Comparison of ENCODE assay signal across 16 cellular contexts in the genomic region with DNA sequence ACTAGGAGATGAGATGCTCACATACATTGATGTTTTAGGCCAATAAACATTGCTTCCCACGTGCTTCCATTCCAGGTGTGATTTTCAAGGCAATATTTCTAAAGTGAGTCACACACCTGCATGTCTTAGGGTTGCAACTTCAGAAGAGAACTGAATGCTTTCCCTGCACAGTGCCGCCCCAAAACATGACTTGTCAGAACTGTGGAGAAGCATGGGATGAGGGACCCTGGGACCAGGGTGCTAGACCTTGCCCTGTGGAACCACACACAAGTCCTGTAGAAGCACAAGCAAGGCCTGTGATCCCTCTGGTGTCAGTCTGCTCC. TPM values are rescaled to one million over a fixed set of nuclear protein-coding genes. Genes with fewer than 3 reads are reported as not detected.
DNase-seq lines count a peak whose midpoint lies in the region; ATAC-seq and TF ChIP-seq lines count a peak whose summit lies in the region.
"Not testable (repeated sequence)": the region's sequence is repeated elsewhere in the genome, so short reads cannot be mapped to it uniquely, and the experiment has no call there.
"Had no signal": no experiment of that assay in that cellular context is flagged by ENCODE, and none has a peak within 500 bp of the region (broad histone marks: within the 10 kb centered on the region; RNA-seq: fewer than 3 reads in every experiment).

No MANE protein-coding gene starts in this region.

- not testable (repeated sequence) for H3K27ac ChIP-seq in endodermal cell (ENCODE audit: low read depth, low read length)
- H3K27ac ChIP-seq in gastroesophageal sphincter = peak overlapping the region; percentile 16 to 99 (median 97)
- peak overlapping the region; percentile 1 for H3K27ac ChIP-seq in mesenchymal stem cell (ENCODE audit: low read length, poor library complexity, severe bottlenecking)
- H3K27ac ChIP-seq in thoracic aorta = peak overlapping the region; percentile 47 to 100

- not testable (repeated sequence) for H3K27me3 Mint-ChIP-seq in brain, progenitor cell of endocrine pancreas
- peaks cover 14% of the 10 kb centered on the region for H3K27me3 Mint-ChIP-seq in endodermal cell (ENCODE audit: insufficient read depth)

- peaks cover 14% of the 10 kb centered on the region for H3K79me1 ChIP-seq in mesenchymal stem cell (replicated peaks; ENCODE audit: low read length, poor library complexity, severe bottlenecking)

- TF ChIP-seq POLR2A in gastroesophageal sphincter (IDR thresholded peaks at IDR 0.05) = not testable (repeated sequence)

- not testable (repeated sequence) for H2BK5ac ChIP-seq in mesenchymal stem cell (ENCODE audit: low read depth, low read length, poor library complexity, severe bottlenecking)

- H3K23ac ChIP-seq in mesenchymal stem cell (ENCODE audit: low read length in 2 of 2) = not testable (repeated sequence)

- H3K36me3 ChIP-seq in Loucy (ENCODE audit: insufficient read depth, low read length); endodermal cell (ENCODE audit: control insufficient read depth, insufficient read depth, low read length): not testable (repeated sequence)
- peaks cover 0 to 39% of the 10 kb centered on the region in 2 donors for H3K36me3 ChIP-seq in gastroesophageal sphincter
- H3K36me3 ChIP-seq in mesenchymal stem cell (ENCODE audit: control insufficient read depth in 1 of 2, insufficient read depth in 2 of 2, low read depth in 1 of 2, low read length in 2 of 2) = peaks cover 38 to 47% of the 10 kb centered on the region in 2 experiments
- peaks cover 16% of the 10 kb centered on the region for H3K36me3 ChIP-seq in thoracic aorta

- not testable (repeated sequence) for H3K36me3 Mint-ChIP-seq in brain; progenitor cell of endocrine pancreas (ENCODE audit: insufficient read depth)
- peaks cover 22% of the 10 kb centered on the region for H3K36me3 Mint-ChIP-seq in endodermal cell (ENCODE audit: low read depth)

- H3K4me1 Mint-ChIP-seq in brain (peaks cover 27% of the 10 kb centered on the region), endodermal cell (peaks cover 14% of the 10 kb centered on the region), progenitor cell of endocrine pancreas (ENCODE audit: low read depth) (peaks cover 14% of the 10 kb centered on the region)

- H4K8ac ChIP-seq in mesenchymal stem cell (ENCODE audit: low read length) = not testable (repeated sequence)

- H3K9me2 ChIP-seq in Loucy (replicated peaks; ENCODE audit: low read depth, low read length) = not testable (repeated sequence)

- H3K4me1 ChIP-seq in Loucy (ENCODE audit: insufficient read depth, low read length, poor library complexity, severe bottlenecking) = peaks cover 25% of the 10 kb centered on the region
- not testable (repeated sequence) for H3K4me1 ChIP-seq in endodermal cell (ENCODE audit: control insufficient read depth, insufficient read depth, low read length)
- H3K4me1 ChIP-seq in gastroesophageal sphincter = peaks cover 0 to 62% (median 24%) of the 10 kb centered on the region in 3 donors
- peaks cover 51% of the 10 kb centered on the region for H3K4me1 ChIP-seq in mesenchymal stem cell (ENCODE audit: control insufficient read depth, insufficient read depth, low read depth, low read length)
- peaks cover 19 to 29% of the 10 kb centered on the region in 2 donors for H3K4me1 ChIP-seq in thoracic aorta (ENCODE audit: control insufficient read depth in 1 of 2, low read depth in 2 of 2)

- H3K9me3 Mint-ChIP-seq in brain; endodermal cell; progenitor cell of endocrine pancreas (ENCODE audit: low read depth): not testable (repeated sequence)

- TF ChIP-seq CTCF in Loucy (conservative IDR thresholded peaks at IDR 0.05; ENCODE audit: low read length); brain (conservative IDR thresholded peaks at IDR 0.05); endodermal cell (conservative IDR thresholded peaks at IDR 0.05); gastroesophageal sphincter (IDR thresholded peaks at IDR 0.05); progenitor cell of endocrine pancreas (IDR thresholded peaks at IDR 0.05; ENCODE audit: unreplicated experiment); thoracic aorta (IDR thresholded peaks at IDR 0.05): not testable (repeated sequence)

- peak overlapping the region; percentile 37 to 58 for H3K18ac ChIP-seq in mesenchymal stem cell (ENCODE audit: low read depth in 1 of 2, low read length in 2 of 2)

- H4K20me1 ChIP-seq in Loucy (ENCODE audit: insufficient read depth, low read length, poor library complexity, severe bottlenecking) = not testable (repeated sequence)

- H3K27ac Mint-ChIP-seq in brain = peak overlapping the region in 2 of 5 experiments; percentile 91 to 94
- H3K27ac Mint-ChIP-seq in endodermal cell, progenitor cell of endocrine pancreas: not testable (repeated sequence)

- H3K4me3 Mint-ChIP-seq in brain (peak overlapping the region; percentile 89 to 96 (median 92)), endodermal cell (peak overlapping the region; percentile 74), progenitor cell of endocrine pancreas (ENCODE audit: low read depth) (peak overlapping the region; percentile 87)

- H2AK5ac ChIP-seq in mesenchymal stem cell (ENCODE audit: low read length, severe bottlenecking) = not testable (repeated sequence)

- not testable (repeated sequence) for H3K9me3 ChIP-seq in Loucy (ENCODE audit: insufficient read depth, low read depth, low read length); endodermal cell (ENCODE audit: control insufficient read depth, low read length); gastroesophageal sphincter; mesenchymal stem cell (ENCODE audit: control insufficient read depth, low read length); thoracic aorta

- not testable (repeated sequence) for H3K27me3 ChIP-seq in Loucy (ENCODE audit: insufficient read depth, low read length, poor library complexity, severe bottlenecking); endodermal cell (ENCODE audit: control insufficient read depth, insufficient read depth, low read length, poor library complexity, severe bottlenecking); gastroesophageal sphincter; mesenchymal stem cell (ENCODE audit: control insufficient read depth in 1 of 2, insufficient read depth in 1 of 2, low read length in 2 of 2); thoracic aorta (replicated peaks; ENCODE audit: insufficient read depth)

- not testable (repeated sequence) for H2BK120ac ChIP-seq in mesenchymal stem cell (ENCODE audit: low read depth, low read length)

- peak overlapping the region; percentile 74 for H3K4me2 ChIP-seq in Loucy (ENCODE audit: low read depth, low read length, poor library complexity, severe bottlenecking)
- peak overlapping the region; percentile 84 for H3K4me2 ChIP-seq in mesenchymal stem cell (ENCODE audit: low read length, poor library complexity, severe bottlenecking)

- not testable (repeated sequence) for H4K91ac ChIP-seq in mesenchymal stem cell (ENCODE audit: low read length)

- not testable (repeated sequence) for DNase-seq in endodermal cell; mesenchymal stem cell; progenitor cell of endocrine pancreas (ENCODE audit: low spot score, unreplicated experiment); thoracic aorta (ENCODE audit: low spot score)

- H3K79me2 ChIP-seq in Loucy (ENCODE audit: insufficient read depth, low read length) = not testable (repeated sequence)

- H3K9ac ChIP-seq in Loucy (ENCODE audit: low read depth, low read length, poor library complexity, severe bottlenecking) (peak overlapping the region; percentile 88), mesenchymal stem cell (ENCODE audit: low read length) (peak overlapping the region; percentile 92)
- H3K9ac ChIP-seq in endodermal cell (ENCODE audit: extremely low read depth, low read length, poor library complexity, severe bottlenecking) = not testable (repeated sequence)

- H3K4ac ChIP-seq in mesenchymal stem cell (ENCODE audit: low read depth in 1 of 2, low read length in 2 of 2) = not testable (repeated sequence)

- 93% methylated on average over 1 of the region's 2 CpGs; no CpG with 5 or more reads in 1 of the 2 experiments for WGBS in endodermal cell (ENCODE audit: insufficient coverage in 1 of 2, insufficient read length in 1 of 2), 2 experiments
- WGBS in gastroesophageal sphincter (ENCODE audit: low coverage in 1 of 2), 2 donors = no CpG with 5 or more reads among the region's 2 CpGs
- 78% methylated on average over 1 of the region's 2 CpGs for WGBS in mesenchymal stem cell

- not testable (repeated sequence) for H2BK12ac ChIP-seq in mesenchymal stem cell (ENCODE audit: low read length in 2 of 2)

- not testable (repeated sequence) for H3K4me3 ChIP-seq in Loucy (ENCODE audit: low read length, poor library complexity, severe bottlenecking); endodermal cell (ENCODE audit: low read length)
- H3K4me3 ChIP-seq in gastroesophageal sphincter (peak overlapping the region; percentile 58 to 99), mesenchymal stem cell (ENCODE audit: insufficient read depth in 1 of 2, low read depth in 1 of 2, low read length in 2 of 2) (peak overlapping the region; percentile 18 to 92), thoracic aorta (peak overlapping the region; percentile 99)

- ATAC-seq in gastroesophageal sphincter; thoracic aorta (ENCODE audit: insufficient number of reproducible peaks, low FRiP score, low read depth): not testable (repeated sequence)

- H3F3A ChIP-seq in Loucy (ENCODE audit: low read depth) = not testable (repeated sequence)

- H2BK15ac ChIP-seq in mesenchymal stem cell (ENCODE audit: low read depth, poor library complexity, severe bottlenecking) = not testable (repeated sequence)

- not testable (repeated sequence) for TF ChIP-seq EP300 in gastroesophageal sphincter (IDR thresholded peaks at IDR 0.05)

- not testable (repeated sequence) for H2AFZ ChIP-seq in Loucy (ENCODE audit: low read length); mesenchymal stem cell (ENCODE audit: low read depth, low read length)

- not testable (repeated sequence) for H3K14ac ChIP-seq in mesenchymal stem cell (ENCODE audit: low read length in 2 of 2)

RNA-seq across cellular contexts. Expression of a gene that starts 2.0 kb away (rescaled TPM):
- polyA plus RNA-seq in brain (ENCODE audit: insufficient read depth, low read depth, low replicate concordance) = 1,324 TPM
- 100 to 1,000 TPM; 131 to 177 TPM for total RNA-seq in endodermal cell
- polyA plus RNA-seq in endodermal cell (2013, experiment 1 of 2) = 161 TPM
- polyA plus RNA-seq in endodermal cell (2013, experiment 2 of 2) = 145 TPM
- 1,000 to 10,000 TPM in 3 of 4 donors, 100 to 1,000 TPM in 1; 951 to 1,877 (median 1,344) TPM for total RNA-seq in gastroesophageal sphincter
- polyA plus RNA-seq in mesenchymal stem cell (2013, experiment 1 of 2) = 817 TPM
- polyA plus RNA-seq in mesenchymal stem cell (2013, experiment 2 of 2) = 846 TPM
- 247 and 257 TPM in 2 replicates for total RNA-seq in progenitor cell of endocrine pancreas
- 1,000 to 10,000 TPM; 1,107 to 2,392 TPM for total RNA-seq in thoracic aorta

RNA-seq across cellular contexts. Expression of a gene that starts 30.0 kb away (rescaled TPM):
- not detected for polyA plus RNA-seq in brain (ENCODE audit: insufficient read depth, low read depth, low replicate concordance)
- total RNA-seq in endodermal cell (not detected), gastroesophageal sphincter (not detected), progenitor cell of endocrine pancreas (not detected in 2 replicates), thoracic aorta (not detected)
- polyA plus RNA-seq in endodermal cell (2013, experiment 1 of 2) = not detected
- not detected for polyA plus RNA-seq in endodermal cell (2013, experiment 2 of 2)
- not detected for polyA plus RNA-seq in mesenchymal stem cell (2013, experiment 1 of 2)
- not detected for polyA plus RNA-seq in mesenchymal stem cell (2013, experiment 2 of 2)
- total RNA-seq: activated CD8-positive, alpha-beta memory T cell treated with anti-CD3 and anti-CD28 coated beads for 36 hours; activated T-cell treated with anti-CD3 and anti-CD28 coated beads, Interleukin-2, amount 50 U/mL, for 4 hours; cerebellum; frontal cortex; H4; kidney epithelial cell; natural killer cell treated with Interleukin-12 subunit alpha and Interleukin-12 subunit beta and Interleukin-15 and Interleukin-18, amount 100 ng/mL, for 72 hours; prostate gland; SK-MEL-5 had no signal

RNA-seq across cellular contexts. Expression of a gene that starts 53.1 kb away (rescaled TPM):
- not detected for polyA plus RNA-seq in brain (ENCODE audit: insufficient read depth, low read depth, low replicate concordance)
- 1 to 10 TPM; 2.0 to 2.3 TPM for total RNA-seq in endodermal cell
- polyA plus RNA-seq in endodermal cell (2013, experiment 1 of 2) = 0.68 TPM
- 0.54 TPM for polyA plus RNA-seq in endodermal cell (2013, experiment 2 of 2)
- not detected for total RNA-seq in gastroesophageal sphincter
- not detected for polyA plus RNA-seq in mesenchymal stem cell (2013, experiment 1 of 2)
- polyA plus RNA-seq in mesenchymal stem cell (2013, experiment 2 of 2) = 0.18 TPM
- not detected in 2 replicates for total RNA-seq in progenitor cell of endocrine pancreas
- total RNA-seq in thoracic aorta = not detected
- total RNA-seq: activated CD8-positive, alpha-beta memory T cell treated with anti-CD3 and anti-CD28 coated beads for 36 hours; activated T-cell treated with anti-CD3 and anti-CD28 coated beads, Interleukin-2, amount 50 U/mL, for 4 hours; cerebellum; frontal cortex; H4; kidney epithelial cell; natural killer cell treated with Interleukin-12 subunit alpha and Interleukin-12 subunit beta and Interleukin-15 and Interleukin-18, amount 100 ng/mL, for 72 hours; SK-MEL-5 had no signal
